In genomic region chr22:47123827-47124442, GRCh38 we compare ENCODE assay signal across 1 cellular context.
TF ChIP-seq lines count a peak whose summit lies in the region.

No MANE protein-coding gene starts in this region.

TF ChIP-seq in IMR-90, 13 proteins besides CTCF, POLR2A, EP300 and RAD21:
- TF ChIP-seq ELK1 (IDR thresholded peaks at IDR 0.05; ENCODE audit: borderline replicate concordance, low read depth, low read length) (no peak), NFE2L2 (IDR thresholded peaks at IDR 0.05; ENCODE audit: low read depth, low read length) (no peak), SMC3 (IDR thresholded peaks at IDR 0.05; ENCODE audit: low read depth, low read length) (no peak), MXI1 (IDR thresholded peaks at IDR 0.05; ENCODE audit: borderline replicate concordance, low read depth, low read length) (no peak), FOS (IDR thresholded peaks at IDR 0.05; ENCODE audit: low read depth, low read length) (no peak), MAFK (IDR thresholded peaks at IDR 0.05; ENCODE audit: low read depth, low read length) (no peak), CEBPB (IDR thresholded peaks at IDR 0.05; ENCODE audit: low read depth, low read length) (no peak), RCOR1 (IDR thresholded peaks at IDR 0.05; ENCODE audit: insufficient replicate concordance, low read length) (no peak), CHD1 (IDR thresholded peaks at IDR 0.05; ENCODE audit: low read depth, low read length) (no peak), MAZ (IDR thresholded peaks at IDR 0.05; ENCODE audit: borderline replicate concordance, low read depth, low read length) (no peak), RFX5 (IDR thresholded peaks at IDR 0.05; ENCODE audit: low read depth, low read length) (no peak)
